In the genomic region with DNA sequence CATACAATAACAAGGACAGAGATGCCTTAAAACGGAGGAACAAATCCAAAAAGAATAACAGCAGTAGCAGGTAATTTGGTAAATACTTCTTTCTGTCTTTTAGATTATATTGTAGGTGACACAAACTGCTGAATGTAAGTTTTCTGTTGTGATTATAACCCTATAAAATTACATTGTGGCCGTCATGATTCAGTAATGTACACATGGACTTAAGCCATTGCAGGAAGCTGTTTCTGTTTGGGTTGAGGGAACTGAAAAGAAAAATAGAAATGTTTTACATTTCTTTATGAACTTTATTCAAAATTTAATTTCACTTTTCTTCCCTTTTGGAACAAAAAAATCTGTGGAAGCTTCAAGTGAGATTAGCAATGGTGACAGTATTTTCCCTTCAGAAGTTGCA, we compare ENCODE assay signal across 8 cellular contexts. TPM values are rescaled to one million over a fixed set of nuclear protein-coding genes. Genes with fewer than 3 reads are reported as not detected.
A peak's percentile ranks its signal among the peaks of the same experiment; 100 is the strongest.
DNase-seq lines count a peak whose midpoint lies in the region; ATAC-seq, FAIRE-seq and TF ChIP-seq lines count a peak whose summit lies in the region.

No MANE protein-coding gene starts in this region.

- H3K27me3 ChIP-seq in HUES48 (ENCODE audit: control insufficient read depth, insufficient read depth, low read length) (no peaks in the 10 kb centered on the region), bronchial epithelial cell (ENCODE audit: control insufficient read depth, insufficient read depth, low read length) (no peaks in the 10 kb centered on the region)

- no peak for ATAC-seq in naive B cell (ENCODE audit: low read depth in 2 of 2)
- no peak for ATAC-seq in GM21447 (IDR thresholded peaks at IDR 0.05; ENCODE audit: unreplicated experiment)
- ATAC-seq in HG03460 (IDR thresholded peaks at IDR 0.05; ENCODE audit: unreplicated experiment): no peak
- ATAC-seq in HG03196 (IDR thresholded peaks at IDR 0.05; ENCODE audit: unreplicated experiment): no peak

- H3K27ac ChIP-seq in HUES48 (ENCODE audit: low read depth, low read length): no peak overlapping the region

- POLR2A ChIA-PET in AG04449 (lab: Yijun Ruan, JAX): interaction anchor here (1.9 kb wide), 1 partner anchor 377 kb away, joined by 7 read pairs; a partner anchor contains a TSS

- H3K9me3 Mint-ChIP-seq in naive B cell: no peaks in the 10 kb centered on the region

- H3K9me3 ChIP-seq in HUES48 (ENCODE audit: control insufficient read depth, insufficient read depth, low read length): no peaks in the 10 kb centered on the region

- CTCF ChIA-PET in AG04449 (lab: Yijun Ruan, JAX): interaction anchor here (0.7 to 4.8 kb wide), 3 partner anchors 154 to 386 kb away, joined by 3 to 36 read pairs (median 22); a partner anchor contains a TSS

- DNase-seq in AG04449 (ENCODE audit: low read depth, low spot score) (no peak), bronchial epithelial cell (ENCODE audit: low read depth) (peak; percentile 55), naive B cell (no peak), middle frontal gyrus (ENCODE audit: extremely low spot score, low spot score) (no peak)

- peak overlapping the region; percentile 76 to 92 (median 82) for H3K4me3 Mint-ChIP-seq in naive B cell

- no peaks in the 10 kb centered on the region for H3K27me3 Mint-ChIP-seq in naive B cell

- peak overlapping the region in 4 of 6 donors; percentile 9 to 70 (median 44) for H3K27ac Mint-ChIP-seq in naive B cell

- no peaks in the 10 kb centered on the region for H3K4me1 ChIP-seq in HUES48 (ENCODE audit: control insufficient read depth, insufficient read depth, low read length)

- H3K4me3 ChIP-seq in AG04449 (ENCODE audit: low read depth, low read length): peak overlapping the region; percentile 80
- peak overlapping the region; percentile 78 for H3K4me3 ChIP-seq in HUES48 (ENCODE audit: low read depth, low read length)
- peak overlapping the region; percentile 93 for H3K4me3 ChIP-seq in bronchial epithelial cell (ENCODE audit: low read depth, low read length)

- H3K36me3 Mint-ChIP-seq in naive B cell: no peaks in the 10 kb centered on the region

- H3K9ac ChIP-seq in HUES48 (ENCODE audit: low read depth, low read length): no peak overlapping the region

- TF ChIP-seq CTCF in AG04449 (IDR thresholded peaks at IDR 0.05; ENCODE audit: insufficient read depth, low read length, missing control alignments): no peak
- no peak for TF ChIP-seq CTCF in bronchial epithelial cell (IDR thresholded peaks at IDR 0.05; ENCODE audit: insufficient read depth, low read length, severe bottlenecking)

- peaks cover 5% of the 10 kb centered on the region; the same call in 1 of the 2 replicates for H3K36me3 ChIP-seq in HUES48 (ENCODE audit: control insufficient read depth, insufficient read depth, low read length)
- peaks cover 3% of the 10 kb centered on the region for H3K36me3 ChIP-seq in bronchial epithelial cell (ENCODE audit: control insufficient read depth, insufficient read depth, low read length)

- no peak for FAIRE-seq in bronchial epithelial cell (lab: Jason Lieb, UNC)

- H3K4me1 Mint-ChIP-seq in naive B cell: peaks cover 6 to 39% (median 19%) of the 10 kb centered on the region in 3 donors

RNA-seq across cellular contexts. Expression of a gene that starts 1.2 kb away (rescaled TPM):
- 30.5 and 45.4 TPM in 2 replicates for total RNA-seq in bronchial epithelial cell
- 10 to 100 TPM in 5 of 6 donors, 1 to 10 TPM in 1; 9.7 to 21.5 (median 13.2) TPM for polyA plus RNA-seq in naive B cell (ENCODE audit: low read depth in 6 of 6)

RNA-seq across cellular contexts. Expression of a gene that starts 22.4 kb away (rescaled TPM):
- total RNA-seq in bronchial epithelial cell: 22.9 and 30.5 TPM in 2 replicates
- polyA plus RNA-seq in naive B cell (ENCODE audit: low read depth in 6 of 6): 100 to 1,000 TPM in 1 of 6 donors, 10 to 100 TPM in 5; 75.4 to 103 (median 90.1) TPM

RNA-seq across cellular contexts. Expression of a gene that starts 45.3 kb away (rescaled TPM):
- total RNA-seq in bronchial epithelial cell: 0.26 and 0.38 TPM in 2 replicates
- under 1 TPM in 5 of 6 donors, not detected in 1; 0.12 to 0.44 (median 0.32) TPM for polyA plus RNA-seq in naive B cell (ENCODE audit: low read depth in 6 of 6)
